8 cellular contexts compared by ENCODE assay signal in genomic region chr15:99708563-99708962, GRCh38. TPM values are rescaled to one million over a fixed set of nuclear protein-coding genes. Genes with fewer than 3 reads are reported as not detected.
DNase-seq lines count a peak whose midpoint lies in the region; ATAC-seq and TF ChIP-seq lines count a peak whose summit lies in the region.

No MANE protein-coding gene starts in this region.

- no peak overlapping the region for H2BK12ac ChIP-seq in neuronal stem cell (ENCODE audit: low read length)

- H3K18ac ChIP-seq in neuronal stem cell (ENCODE audit: low read length), result no peak overlapping the region

- no peak overlapping the region for H3K4ac ChIP-seq in neuronal stem cell (ENCODE audit: low read length)

- no peak overlapping the region for H3K4me2 ChIP-seq in neuronal stem cell (ENCODE audit: insufficient read depth, low read length, poor library complexity, severe bottlenecking)

- H3K9me3 ChIP-seq in BE2C (no peaks in the 10 kb centered on the region), neuronal stem cell (replicated peaks in 1 of 2; ENCODE audit: control insufficient read depth in 2 of 2, insufficient read depth in 1 of 2, low read depth in 1 of 2, low read length in 2 of 2) (no peaks in the 10 kb centered on the region)

- no peaks in the 10 kb centered on the region for H3K79me1 ChIP-seq in neuronal stem cell (ENCODE audit: low read depth, low read length)

- H3K4me1 ChIP-seq in BE2C (peaks cover 2% of the 10 kb centered on the region; the same call in 1 of the 2 replicates), neuronal stem cell (ENCODE audit: control insufficient read depth in 2 of 2, insufficient read depth in 1 of 2, low read depth in 1 of 2, low read length in 2 of 2) (peaks cover 0 to 5% of the 10 kb centered on the region in 2 donors)

- no peak overlapping the region for H2BK120ac ChIP-seq in neuronal stem cell (ENCODE audit: low read depth, low read length)

- H3K9ac ChIP-seq in neuronal stem cell (ENCODE audit: low read depth, low read length, poor library complexity), result peak overlapping the region; percentile 64

- H3K27me3 ChIP-seq in BE2C, result no peaks in the 10 kb centered on the region
- H3K27me3 ChIP-seq in neuronal stem cell (ENCODE audit: control insufficient read depth in 3 of 3, insufficient read depth in 3 of 3, low read depth in 1 of 3, low read length in 3 of 3), result no peaks in the 10 kb centered on the region

- H3K4me3 ChIP-seq in BE2C (ENCODE audit: low read depth, low read length) (no peak overlapping the region), neuronal stem cell (ENCODE audit: low read length in 2 of 2) (peak overlapping the region in 1 of 2 donors; percentile 23)

- no peak for TF ChIP-seq CTCF in BE2C (IDR thresholded peaks at IDR 0.05; ENCODE audit: low read depth, low read length)

- H3K23ac ChIP-seq in neuronal stem cell (ENCODE audit: low read depth, low read length, poor library complexity), result no peak overlapping the region

- H2AK5ac ChIP-seq in neuronal stem cell (ENCODE audit: low read depth, low read length), result no peak overlapping the region

- no peak overlapping the region for H2AFZ ChIP-seq in neuronal stem cell (ENCODE audit: low read length)

- peak; percentile 31 for DNase-seq in BE2C
- DNase-seq in fibroblast of gingiva (ENCODE audit: low read depth), result peak; percentile 88
- DNase-seq in neuronal stem cell (ENCODE audit: low spot score), result no peak
- no peak for DNase-seq in NCI-H1092 (lab: John Stamatoyannopoulos, UW)
- no peak for DNase-seq in NCI-H2171 (lab: John Stamatoyannopoulos, UW)
- DNase-seq in NCI-H2227 treated with DMSO at 0.1 percent for 48 hours (lab: John Stamatoyannopoulos, UW), result no peak

- ATAC-seq in HG02571 (IDR thresholded peaks at IDR 0.05; ENCODE audit: unreplicated experiment), result no peak

- H4K8ac ChIP-seq in neuronal stem cell (ENCODE audit: low read depth, low read length), result no peak overlapping the region

- no peak overlapping the region for H3K14ac ChIP-seq in neuronal stem cell (ENCODE audit: low read length)

- H3K27ac ChIP-seq in neuronal stem cell (replicated peaks; ENCODE audit: low read length), result no peak overlapping the region

- no peak overlapping the region for H4K91ac ChIP-seq in neuronal stem cell (ENCODE audit: low read depth, low read length, poor library complexity)

- H3K36me3 ChIP-seq in BE2C (peaks cover 13% of the 10 kb centered on the region), neuronal stem cell (replicated peaks in 1 of 2; ENCODE audit: control insufficient read depth in 2 of 2, insufficient read depth in 2 of 2, low read length in 2 of 2) (peaks cover 7 to 69% of the 10 kb centered on the region in 2 donors)

- WGBS in neuronal stem cell (ENCODE audit: extremely low coverage in 2 of 2, insufficient read length in 2 of 2, insufficient replicate concordance in 1 of 2), 2 donors, result no CpG with 5 or more reads among the region's 7 CpGs

- no peak overlapping the region for H2BK5ac ChIP-seq in neuronal stem cell (ENCODE audit: low read length)

- H2BK15ac ChIP-seq in neuronal stem cell (ENCODE audit: low read length), result no peak overlapping the region

TF ChIP-seq in PFSK-1, 5 proteins besides CTCF, POLR2A, EP300 and RAD21:
- no peak for TF ChIP-seq TAF1 (IDR thresholded peaks at IDR 0.05; ENCODE audit: borderline replicate concordance, insufficient read depth, low read length)
- peak; percentile 84 for TF ChIP-seq FOXP2 (optimal IDR thresholded peaks at IDR 0.05; ENCODE audit: borderline replicate concordance, extremely low read depth, extremely low read length, insufficient read depth)
- peak; percentile 28; the same call in 1 of the 2 replicates for TF ChIP-seq SIN3A (IDR thresholded peaks at IDR 0.05; ENCODE audit: borderline replicate concordance, insufficient read depth, low read length)

RNA-seq across cellular contexts. Expression of gene LYSMD4, which starts 24.7 kb away (rescaled TPM):
- polyA plus RNA-seq in BE2C (2012; ENCODE audit: insufficient read depth, insufficient read length, low read depth), result 4.6 TPM
- polyA plus RNA-seq in PFSK-1 (2012; ENCODE audit: insufficient read length, low read depth), result 3.8 TPM
- 7.9 TPM for polyA plus RNA-seq in neuronal stem cell (2013, experiment 1 of 2)
- polyA plus RNA-seq in neuronal stem cell (2013, experiment 2 of 2), result 7.6 TPM

Comparison
In these comparisons a context has a peak if more than half of its experiments do, and no peak if none do; other contexts are left out.
1. DNase-seq: peak in BE2C (single experiment) and fibroblast of gingiva (single experiment); none in neuronal stem cell (single experiment), NCI-H1092 (single experiment), NCI-H2171 (single experiment) and NCI-H2227 treated with DMSO at 0.1 percent for 48 hours (single experiment).